In genomic region chr1:158149577-158150269, GRCh38 we compare ENCODE assay signal across 8 cellular contexts. TPM values are rescaled to one million over a fixed set of nuclear protein-coding genes. Genes with fewer than 3 reads are reported as not detected.
DNase-seq lines count a peak whose midpoint lies in the region; ATAC-seq and TF ChIP-seq lines count a peak whose summit lies in the region.

No MANE protein-coding gene starts in this region.

- peaks cover 7% of the 10 kb centered on the region for H3K27me3 Mint-ChIP-seq in activated naive CD8-positive, alpha-beta T cell treated with anti-CD3 and anti-CD28 coated beads, Interleukin-2, amount 10 ng/mL, durations not matched to agents 7 days and 5 days
- peaks cover 11% of the 10 kb centered on the region for H3K27me3 Mint-ChIP-seq in glutamatergic neuron (ENCODE audit: unreplicated experiment)

- no peaks in the 10 kb centered on the region for H3K9me3 ChIP-seq in SU-DHL-6 (ENCODE audit: insufficient read depth, low read length)

- peaks cover 1% of the 10 kb centered on the region for H3K9me3 Mint-ChIP-seq in activated naive CD8-positive, alpha-beta T cell treated with anti-CD3 and anti-CD28 coated beads, Interleukin-2, amount 10 ng/mL, durations not matched to agents 7 days and 5 days
- H3K9me3 Mint-ChIP-seq in glutamatergic neuron (ENCODE audit: unreplicated experiment): no peaks in the 10 kb centered on the region

- no peaks in the 10 kb centered on the region for H4K20me1 ChIP-seq in SU-DHL-6 (ENCODE audit: low read depth, low read length)

- peak overlapping the region; percentile 55 for H3K4me2 ChIP-seq in SU-DHL-6 (ENCODE audit: low read depth, low read length, poor library complexity, severe bottlenecking)

- peak overlapping the region; percentile 51 for H3K9ac ChIP-seq in SU-DHL-6 (ENCODE audit: low read length)

- no peak for TF ChIP-seq CTCF in SU-DHL-6 (IDR thresholded peaks at IDR 0.05; ENCODE audit: insufficient read depth, low read length, poor library complexity, severe bottlenecking)
- TF ChIP-seq CTCF in glutamatergic neuron (IDR thresholded peaks at IDR 0.05; ENCODE audit: partially characterized antibody, unreplicated experiment): no peak
- TF ChIP-seq CTCF in omental fat pad (IDR thresholded peaks at IDR 0.05): no peak

- H2AFZ ChIP-seq in SU-DHL-6 (ENCODE audit: low read depth, low read length, severe bottlenecking): peak overlapping the region; percentile 98

- H3K27me3 ChIP-seq in SU-DHL-6 (ENCODE audit: low read length): no peaks in the 10 kb centered on the region

- peak overlapping the region; percentile 94 for H3K4me3 Mint-ChIP-seq in activated naive CD8-positive, alpha-beta T cell treated with anti-CD3 and anti-CD28 coated beads, Interleukin-2, amount 10 ng/mL, durations not matched to agents 7 days and 5 days
- peak overlapping the region; percentile 77 for H3K4me3 Mint-ChIP-seq in glutamatergic neuron (ENCODE audit: unreplicated experiment)

- H3K4me3 ChIP-seq in SU-DHL-6 (ENCODE audit: insufficient read depth, low read length, poor library complexity, severe bottlenecking): peak overlapping the region; percentile 59

- H3K27ac ChIP-seq in SU-DHL-6 (ENCODE audit: low read depth, low read length): no peak overlapping the region

- peak; percentile 24 for DNase-seq in 8988T
- DNase-seq in Kasumi-1 (lab: John Stamatoyannopoulos, UW): peak; percentile 87 to 89
- DNase-seq in activated naive CD8-positive, alpha-beta T cell treated with anti-CD3 and anti-CD28 coated beads, Interleukin-2, amount 10 ng/mL, durations not matched to agents 7 days and 5 days: peak; percentile 73
- DNase-seq in glutamatergic neuron: peak; percentile 91
- peak; percentile 83 for DNase-seq in omental fat pad (ENCODE audit: low spot score)
- DNase-seq in superior temporal gyrus (ENCODE audit: extremely low spot score): peak; percentile 96

- no peaks in the 10 kb centered on the region for H3K79me2 ChIP-seq in SU-DHL-6 (ENCODE audit: insufficient read depth, low read length)

- POLR2A ChIA-PET in activated naive CD8-positive, alpha-beta T cell treated with anti-CD3 and anti-CD28 coated beads, Interleukin-2, amount 10 ng/mL, durations not matched to agents 7 days and 5 days (lab: Charles Lee): no interaction called here

- ATAC-seq in GM19023 (IDR thresholded peaks at IDR 0.05; ENCODE audit: unreplicated experiment) (peak; percentile 68), omental fat pad (ENCODE audit: low FRiP score) (peak; percentile 97)
- peak; percentile 89 for ATAC-seq in activated naive CD8-positive, alpha-beta T cell treated with anti-CD3 and anti-CD28 coated beads, Interleukin-2, amount 10 ng/mL, durations not matched to agents 7 days and 5 days (ENCODE audit: low read depth)

- H3K27ac Mint-ChIP-seq in activated naive CD8-positive, alpha-beta T cell treated with anti-CD3 and anti-CD28 coated beads, Interleukin-2, amount 10 ng/mL, durations not matched to agents 7 days and 5 days: peak overlapping the region; percentile 83
- H3K27ac Mint-ChIP-seq in glutamatergic neuron (ENCODE audit: unreplicated experiment): no peak overlapping the region

- no peaks in the 10 kb centered on the region for H3K9me2 ChIP-seq in SU-DHL-6 (replicated peaks; ENCODE audit: insufficient read depth, low read length)

- peaks cover 2% of the 10 kb centered on the region for H3K36me3 Mint-ChIP-seq in activated naive CD8-positive, alpha-beta T cell treated with anti-CD3 and anti-CD28 coated beads, Interleukin-2, amount 10 ng/mL, durations not matched to agents 7 days and 5 days
- H3K36me3 Mint-ChIP-seq in glutamatergic neuron (ENCODE audit: unreplicated experiment): peaks cover 10% of the 10 kb centered on the region

- no peaks in the 10 kb centered on the region for H3K36me3 ChIP-seq in SU-DHL-6 (ENCODE audit: low read length)

- H3F3A ChIP-seq in SU-DHL-6 (ENCODE audit: insufficient read depth): peaks cover 6% of the 10 kb centered on the region

- peaks cover 9% of the 10 kb centered on the region for H3K4me1 Mint-ChIP-seq in activated naive CD8-positive, alpha-beta T cell treated with anti-CD3 and anti-CD28 coated beads, Interleukin-2, amount 10 ng/mL, durations not matched to agents 7 days and 5 days
- peaks cover 4% of the 10 kb centered on the region for H3K4me1 Mint-ChIP-seq in glutamatergic neuron (ENCODE audit: low read depth, unreplicated experiment)

RNA-seq across cellular contexts. Expression of gene CD1D, which starts 31.0 kb away (rescaled TPM):
- total RNA-seq in activated naive CD8-positive, alpha-beta T cell treated with anti-CD3 and anti-CD28 coated beads, Interleukin-2, amount 10 ng/mL, durations not matched to agents 7 days and 5 days: not detected
- total RNA-seq in glutamatergic neuron (ENCODE audit: unreplicated experiment) (0.25 TPM), omental fat pad (1 to 10 TPM in 3 of 4 donors, under 1 TPM in 1; 0.84 to 3.7 (median 3.1) TPM)

Comparison
In these comparisons a context has a peak if more than half of its experiments do, and no peak if none do; other contexts are left out.
1. DNase-seq: peak in every context shown above with its lines; median percentile 96 in superior temporal gyrus; 91 in glutamatergic neuron; 88 in Kasumi-1; 83 in omental fat pad; 73 in activated naive CD8-positive, alpha-beta T cell treated with anti-CD3 and anti-CD28 coated beads, Interleukin-2, amount 10 ng/mL, durations not matched to agents 7 days and 5 days; 24 in 8988T.